In the genomic region with DNA sequence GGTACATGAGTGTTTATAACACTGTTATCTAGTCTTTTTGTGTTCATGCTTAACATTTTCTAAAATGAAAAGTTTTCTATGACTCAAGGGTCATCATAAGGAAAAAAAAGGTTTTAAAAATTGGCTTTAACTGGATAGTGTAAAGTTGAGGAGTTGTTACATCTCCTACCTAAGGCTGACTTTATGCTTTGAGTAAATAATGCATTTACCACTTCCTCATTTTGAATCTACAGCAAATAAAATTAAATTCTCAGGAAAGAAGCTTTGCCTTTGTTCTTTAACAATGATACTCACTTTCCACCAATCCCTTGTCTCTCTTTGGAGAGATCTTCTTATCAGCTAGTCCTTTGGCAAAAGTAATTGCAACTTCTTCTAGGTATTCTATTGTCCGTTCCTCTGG, we compare ENCODE assay signal across 31 cellular contexts.
"Had no signal": no experiment of that assay in that cellular context is flagged by ENCODE, and none has a peak within 500 bp of the region (broad histone marks: within the 10 kb centered on the region; RNA-seq: fewer than 3 reads in every experiment).

No MANE protein-coding gene starts in this region.

- H3K4me1 Mint-ChIP-seq: activated B cell treated with CpG ODN at 0.5 μM for 24 hours; activated naive CD4-positive, alpha-beta T cell treated with anti-CD3 and anti-CD28 coated beads, Interleukin-2, amount 10 ng/mL, durations not matched to agents 7 days and 5 days; brain had no signal

- H3K9me3 ChIP-seq: ascending aorta, breast epithelium, colonic mucosa had no signal

- ATAC-seq: activated CD4-positive, CD25-positive, alpha-beta regulatory T cell treated with anti-CD3 and anti-CD28 coated beads, Interleukin-2, amount 50 U/mL, for 24 hours; activated CD8-positive, alpha-beta T cell treated with anti-CD3 and anti-CD28 coated beads for 36 hours; activated naive CD4-positive, alpha-beta T cell treated with anti-CD3 and anti-CD28 coated beads, Interleukin-2, amount 50 U/mL, for 72 hours had no signal

- H3K4me1 ChIP-seq: ascending aorta, breast epithelium, colonic mucosa had no signal

- FAIRE-seq: endometrium, endothelial cell of umbilical vein, frontal cortex had no signal

- H3K36me3 ChIP-seq: breast epithelium had no signal

- H3K4me3 ChIP-seq: ascending aorta, breast epithelium, cardiac muscle cell, colonic mucosa had no signal

- DNase-seq: activated B cell treated with CpG ODN at 0.5 μM for 24 hours; activated CD4-positive, alpha-beta T cell treated with anti-CD3 and anti-CD28 coated beads for 48 hours; activated CD4-positive, alpha-beta T cell treated with anti-CD3 and anti-CD28 coated beads, Interleukin-2, amount 50 U/mL, for 1 hour; activated CD4-positive, alpha-beta T cell treated with anti-CD3 and anti-CD28 coated beads, Interleukin-2, amount 50 U/mL, for 48 hours; activated CD8-positive, alpha-beta memory T cell treated with anti-CD3 and anti-CD28 coated beads for 24 hours; activated CD8-positive, alpha-beta T cell treated with anti-CD3 and anti-CD28 coated beads for 36 hours; activated gamma-delta T cell; activated naive CD4-positive, alpha-beta T cell; activated naive CD4-positive, alpha-beta T cell treated with anti-CD3 and anti-CD28 coated beads, Interleukin-2, amount 10 ng/mL, durations not matched to agents 7 days and 5 days; activated naive CD8-positive, alpha-beta T cell treated with anti-CD3 and anti-CD28 coated beads, Interleukin-2, amount 10 ng/mL, durations not matched to agents 7 days and 5 days; activated T-cell treated with anti-CD3 and anti-CD28 coated beads, Interleukin-2, amount 50 U/mL, for 48 hours; central memory CD4-positive, alpha-beta T cell; cerebellar nuclear complex; colonic mucosa; effector CD8-positive, alpha-beta T cell; foreskin fibroblast; head of caudate nucleus; hypothalamus; T1000; WERI-Rb-1 had no signal

- H3K9me3 Mint-ChIP-seq: activated B cell treated with CpG ODN at 0.5 μM for 24 hours; activated CD8-positive, alpha-beta T cell treated with anti-CD3 and anti-CD28 coated beads for 36 hours; activated naive CD4-positive, alpha-beta T cell treated with anti-CD3 and anti-CD28 coated beads, Interleukin-2, amount 10 ng/mL, durations not matched to agents 7 days and 5 days; activated naive CD4-positive, alpha-beta T cell treated with anti-CD3 and anti-CD28 coated beads, Interleukin-2, amount 50 U/mL, for 72 hours; activated naive CD8-positive, alpha-beta T cell treated with anti-CD3 and anti-CD28 coated beads, Interleukin-2, amount 10 ng/mL, durations not matched to agents 7 days and 5 days; T-helper 2 cell treated with Interferon-gamma antibody and Interleukin-4, amounts not matched to agents 5 μg/mL and 100 μg/mL, for 36 hours had no signal

- H3K27ac ChIP-seq: ascending aorta, breast epithelium, cardiac muscle cell, colonic mucosa, epithelial cell of prostate, WERI-Rb-1 had no signal

- H3K27me3 Mint-ChIP-seq: activated B cell treated with CpG ODN at 0.5 μM for 24 hours; activated CD8-positive, alpha-beta T cell treated with anti-CD3 and anti-CD28 coated beads for 36 hours; activated naive CD4-positive, alpha-beta T cell treated with anti-CD3 and anti-CD28 coated beads, Interleukin-2, amount 10 ng/mL, durations not matched to agents 7 days and 5 days; activated naive CD8-positive, alpha-beta T cell treated with anti-CD3 and anti-CD28 coated beads, Interleukin-2, amount 10 ng/mL, durations not matched to agents 7 days and 5 days had no signal

- H3K27me3 ChIP-seq: ascending aorta, breast epithelium, cardiac muscle cell, colonic mucosa had no signal

- H3K4me3 Mint-ChIP-seq: activated B cell treated with CpG ODN at 0.5 μM for 24 hours; activated CD8-positive, alpha-beta T cell treated with anti-CD3 and anti-CD28 coated beads for 36 hours; activated naive CD4-positive, alpha-beta T cell treated with anti-CD3 and anti-CD28 coated beads, Interleukin-2, amount 10 ng/mL, durations not matched to agents 7 days and 5 days; activated naive CD8-positive, alpha-beta T cell treated with anti-CD3 and anti-CD28 coated beads, Interleukin-2, amount 10 ng/mL, durations not matched to agents 7 days and 5 days; brain; T-helper 2 cell treated with Interferon-gamma antibody and Interleukin-4, amounts not matched to agents 5 μg/mL and 100 μg/mL, for 36 hours had no signal

- H3K27ac Mint-ChIP-seq: activated B cell treated with CpG ODN at 0.5 μM for 24 hours; activated CD8-positive, alpha-beta T cell treated with anti-CD3 and anti-CD28 coated beads for 36 hours; activated naive CD4-positive, alpha-beta T cell treated with anti-CD3 and anti-CD28 coated beads, Interleukin-2, amount 10 ng/mL, durations not matched to agents 7 days and 5 days; activated naive CD4-positive, alpha-beta T cell treated with anti-CD3 and anti-CD28 coated beads, Interleukin-2, amount 50 U/mL, for 72 hours; activated naive CD8-positive, alpha-beta T cell treated with anti-CD3 and anti-CD28 coated beads, Interleukin-2, amount 10 ng/mL, durations not matched to agents 7 days and 5 days; brain; T-helper 2 cell treated with Interferon-gamma antibody and Interleukin-4, amounts not matched to agents 5 μg/mL and 100 μg/mL, for 36 hours had no signal
